ENCODE assay signal across 8 cellular contexts in the genomic region with DNA sequence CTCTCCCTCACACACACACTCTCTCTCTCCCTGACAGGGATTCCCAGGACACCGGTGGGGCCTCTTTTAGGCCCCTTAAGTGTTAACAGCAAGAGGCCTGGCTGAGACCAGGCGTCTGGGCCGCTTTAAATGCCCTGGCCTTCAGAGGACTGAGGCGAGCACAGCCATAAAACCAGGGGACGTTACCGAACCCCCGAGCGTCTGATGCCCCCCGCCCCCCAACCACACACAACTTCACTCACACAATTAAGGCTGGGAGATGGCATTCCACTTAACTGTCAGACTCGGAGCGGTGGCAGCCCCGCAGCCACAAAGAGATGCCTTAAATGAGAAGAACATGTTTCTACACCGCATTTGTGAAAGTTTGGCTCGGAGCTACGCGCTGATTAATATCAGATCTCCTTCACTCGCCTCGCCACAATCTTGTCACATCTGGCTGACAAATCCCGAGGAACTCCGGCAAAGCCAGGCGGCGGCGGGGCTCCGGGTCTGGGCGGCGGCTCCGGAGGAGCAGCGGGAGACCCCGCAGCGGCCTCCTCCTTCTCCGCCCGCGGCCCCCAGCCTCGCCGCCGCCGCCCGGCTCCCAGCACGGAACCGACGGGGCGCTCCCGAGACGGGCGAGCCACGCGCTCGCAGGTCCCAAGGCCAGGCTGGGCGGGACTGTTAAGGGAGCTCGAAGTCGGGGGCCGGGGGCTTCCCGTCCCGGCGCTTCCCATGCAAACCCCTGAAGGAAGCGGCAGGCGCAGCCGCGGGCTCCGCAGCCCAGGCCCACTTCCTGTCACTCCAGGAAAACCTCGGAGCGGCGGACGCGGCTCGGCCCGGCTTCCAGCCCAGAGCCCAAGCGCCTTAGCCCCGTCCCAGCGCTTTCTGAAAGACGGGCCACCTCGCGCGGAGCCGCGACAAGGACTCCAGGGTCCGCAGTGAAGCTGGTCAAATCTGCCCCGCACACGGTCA. TPM values are rescaled to one million over a fixed set of nuclear protein-coding genes. Genes with fewer than 3 reads are reported as not detected.
DNase-seq lines count a peak whose midpoint lies in the region; ATAC-seq and TF ChIP-seq lines count a peak whose summit lies in the region.
"Had no signal": no experiment of that assay in that cellular context is flagged by ENCODE, and none has a peak within 500 bp of the region (broad histone marks: within the 10 kb centered on the region; RNA-seq: fewer than 3 reads in every experiment).

No MANE protein-coding gene starts in this region.

- peak overlapping the region; percentile 97 for H3K27ac Mint-ChIP-seq in HFFc6
- no peak overlapping the region for H3K27ac Mint-ChIP-seq in stimulated activated naive B cell treated with anti-CD40 and anti-IgM and Interleukin-4, amounts not matched to agents 10 μg/mL and 1 μg/mL and 100 μg/mL, for 72 hours

- DNase-seq in HFFc6 (peak; percentile 36), ascending aorta (ENCODE audit: low spot score in 2 of 2) (no peak), NCI-H446 (lab: John Stamatoyannopoulos, UW) (no peak)
- DNase-seq in stimulated activated naive B cell treated with anti-CD40 and anti-IgM and Interleukin-4, amounts not matched to agents 10 μg/mL and 1 μg/mL and 100 μg/mL, for 72 hours, result no peak
- DNase-seq in stimulated activated naive CD4-positive, alpha-beta T cell treated with Interleukin-2 at 50 U/mL for 16 hours (lab: John Stamatoyannopoulos, UW), result no peak
- DNase-seq: activated gamma-delta T cell had no signal

- peaks cover 0 to 4% of the 10 kb centered on the region in 2 donors for H3K4me1 ChIP-seq in ascending aorta
- H3K4me1 ChIP-seq in iPS-15b (ENCODE audit: control insufficient read depth, insufficient read depth, low read length), result no peaks in the 10 kb centered on the region

- no peak overlapping the region for H3K9ac ChIP-seq in iPS-15b (ENCODE audit: low read depth, low read length)

- TF ChIP-seq CTCF in HFFc6 (IDR thresholded peaks at IDR 0.05), result no peak
- TF ChIP-seq CTCF in ascending aorta (IDR thresholded peaks at IDR 0.05), result no peak

- H3K9me3 Mint-ChIP-seq in HFFc6, result peaks cover 3% of the 10 kb centered on the region; the same call in 1 of the 2 replicates
- no peaks in the 10 kb centered on the region for H3K9me3 Mint-ChIP-seq in stimulated activated naive B cell treated with anti-CD40 and anti-IgM and Interleukin-4, amounts not matched to agents 10 μg/mL and 1 μg/mL and 100 μg/mL, for 72 hours

- H3K4me1 Mint-ChIP-seq in HFFc6 (ENCODE audit: low read depth), result peaks cover 78% of the 10 kb centered on the region
- peaks cover 0 to 6% of the 10 kb centered on the region in 2 donors for H3K4me1 Mint-ChIP-seq in stimulated activated naive B cell treated with anti-CD40 and anti-IgM and Interleukin-4, amounts not matched to agents 10 μg/mL and 1 μg/mL and 100 μg/mL, for 72 hours

- intact Hi-C loops in ascending aorta (cut with DNase I), result no loop called here

- no peak for ATAC-seq in stimulated activated naive B cell treated with anti-CD40 and anti-IgM and Interleukin-4, amounts not matched to agents 10 μg/mL and 1 μg/mL and 100 μg/mL, for 72 hours (replicated peaks)
- no peak for ATAC-seq in HG02981 (IDR thresholded peaks at IDR 0.05; ENCODE audit: unreplicated experiment)

- H3K36me3 ChIP-seq in ascending aorta, result no peaks in the 10 kb centered on the region
- no peaks in the 10 kb centered on the region for H3K36me3 ChIP-seq in iPS-15b (ENCODE audit: control insufficient read depth, insufficient read depth, low read length)

- peaks cover 12% of the 10 kb centered on the region for H3K27me3 ChIP-seq in ascending aorta
- peaks cover 69% of the 10 kb centered on the region for H3K27me3 ChIP-seq in iPS-15b (ENCODE audit: control insufficient read depth, insufficient read depth, low read length)

- H3K27ac ChIP-seq in ascending aorta, result no peak overlapping the region

- H3K9me3 ChIP-seq in ascending aorta (no peaks in the 10 kb centered on the region), iPS-15b (ENCODE audit: control insufficient read depth, insufficient read depth, low read length) (no peaks in the 10 kb centered on the region)

- H3K4me3 ChIP-seq in ascending aorta, result peak overlapping the region; percentile 46 to 56
- H3K4me3 ChIP-seq in iPS-15b (ENCODE audit: low read depth, low read length), result peak overlapping the region; percentile 61

- H3K36me3 Mint-ChIP-seq in HFFc6 (ENCODE audit: low read depth), result peaks cover 15% of the 10 kb centered on the region; the same call in 1 of the 2 replicates
- peaks cover 0 to 1% of the 10 kb centered on the region in 2 donors for H3K36me3 Mint-ChIP-seq in stimulated activated naive B cell treated with anti-CD40 and anti-IgM and Interleukin-4, amounts not matched to agents 10 μg/mL and 1 μg/mL and 100 μg/mL, for 72 hours

- peak overlapping the region; percentile 97 for H3K4me3 Mint-ChIP-seq in HFFc6
- peak overlapping the region; percentile 13 to 75 for H3K4me3 Mint-ChIP-seq in stimulated activated naive B cell treated with anti-CD40 and anti-IgM and Interleukin-4, amounts not matched to agents 10 μg/mL and 1 μg/mL and 100 μg/mL, for 72 hours

- peaks cover 2% of the 10 kb centered on the region for H3K27me3 Mint-ChIP-seq in HFFc6 (ENCODE audit: insufficient read depth)
- peaks cover 57 to 74% of the 10 kb centered on the region in 2 donors for H3K27me3 Mint-ChIP-seq in stimulated activated naive B cell treated with anti-CD40 and anti-IgM and Interleukin-4, amounts not matched to agents 10 μg/mL and 1 μg/mL and 100 μg/mL, for 72 hours

RNA-seq across cellular contexts. Expression of gene BNC1, which starts 1.3 kb away (rescaled TPM):
- 10 to 100 TPM in 5 of 6 experiments, 1 to 10 TPM in 1; 8.8 to 17.5 (median 14.0) TPM for total RNA-seq in HFFc6 (2021; fragmentation: NEBNext Ultra II Directional; extraction: Animal tissue kit (Norgen Biotek cat#: 25700))
- not detected for total RNA-seq in ascending aorta
